ENCODE assay signal across 34 cellular contexts in the genomic region with DNA sequence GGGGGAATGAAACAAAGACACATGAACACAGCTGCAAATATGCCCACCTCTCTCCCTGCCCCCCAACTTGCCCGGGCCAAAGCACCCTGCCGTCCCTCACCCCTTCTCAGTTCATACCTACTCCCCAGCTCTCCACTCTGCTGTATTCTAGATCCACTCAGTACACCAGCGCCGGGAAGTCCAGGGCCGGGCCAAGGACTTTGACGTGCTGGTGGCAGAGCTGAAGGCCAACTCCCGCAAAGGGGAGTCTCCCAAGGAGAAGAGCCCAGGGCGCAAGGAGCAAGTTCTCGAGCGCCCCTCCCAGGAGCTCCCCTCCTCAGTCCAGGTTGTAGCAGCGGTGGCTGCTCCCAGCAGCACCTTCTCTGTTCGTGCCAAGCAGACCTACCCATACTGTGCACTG. TPM values are rescaled to one million over a fixed set of nuclear protein-coding genes. Genes with fewer than 3 reads are reported as not detected.
"Had no signal": no experiment of that assay in that cellular context is flagged by ENCODE, and none has a peak within 500 bp of the region (broad histone marks: within the 10 kb centered on the region; RNA-seq: fewer than 3 reads in every experiment).

No MANE protein-coding gene starts in this region.

- H3K27ac Mint-ChIP-seq: activated CD4-positive, alpha-beta memory T cell treated with anti-CD3 and anti-CD28 coated beads, Interleukin-2, amount 10 ng/mL, durations not matched to agents 7 days and 5 days; activated CD4-positive, alpha-beta T cell treated with anti-CD3 and anti-CD28 coated beads, Interleukin-2, amount 10 ng/mL, durations not matched to agents 7 days and 5 days; activated naive CD8-positive, alpha-beta T cell treated with anti-CD3 and anti-CD28 coated beads for 36 hours; activated naive CD8-positive, alpha-beta T cell treated with anti-CD3 and anti-CD28 coated beads, Interleukin-2, amount 50 U/mL, for 24 hours; activated T-cell treated with anti-CD3 and anti-CD28 coated beads, Interleukin-2, amount 50 U/mL, for 24 hours; activated T-cell treated with anti-CD3 and anti-CD28 coated beads, Interleukin-2, amount 50 U/mL, for 72 hours; endodermal cell had no signal

- H3K27ac ChIP-seq: ascending aorta, breast epithelium, cardiac muscle cell, colonic mucosa, esophagus muscularis mucosa, foreskin keratinocyte, heart right ventricle had no signal

- H3K9me3 Mint-ChIP-seq: activated CD4-positive, alpha-beta memory T cell treated with anti-CD3 and anti-CD28 coated beads, Interleukin-2, amount 10 ng/mL, durations not matched to agents 7 days and 5 days; activated CD4-positive, alpha-beta T cell treated with anti-CD3 and anti-CD28 coated beads, Interleukin-2, amount 10 ng/mL, durations not matched to agents 7 days and 5 days; activated naive CD8-positive, alpha-beta T cell treated with anti-CD3 and anti-CD28 coated beads for 36 hours; activated naive CD8-positive, alpha-beta T cell treated with anti-CD3 and anti-CD28 coated beads, Interleukin-2, amount 50 U/mL, for 24 hours; activated T-cell treated with anti-CD3 and anti-CD28 coated beads, Interleukin-2, amount 50 U/mL, for 24 hours; activated T-cell treated with anti-CD3 and anti-CD28 coated beads, Interleukin-2, amount 50 U/mL, for 72 hours; brain; endodermal cell; WTC11 had no signal

- H3K36me3 ChIP-seq: ascending aorta, colonic mucosa had no signal

- H3K27me3 ChIP-seq: ascending aorta, breast epithelium, cardiac muscle cell, colonic mucosa, esophagus muscularis mucosa, foreskin keratinocyte, gastrocnemius medialis, heart right ventricle had no signal

- H3K4me1 ChIP-seq: foreskin keratinocyte had no signal

- H3K4me3 Mint-ChIP-seq: activated CD4-positive, alpha-beta memory T cell treated with anti-CD3 and anti-CD28 coated beads, Interleukin-2, amount 10 ng/mL, durations not matched to agents 7 days and 5 days; activated CD4-positive, alpha-beta T cell treated with anti-CD3 and anti-CD28 coated beads, Interleukin-2, amount 10 ng/mL, durations not matched to agents 7 days and 5 days; activated naive CD8-positive, alpha-beta T cell treated with anti-CD3 and anti-CD28 coated beads for 36 hours; activated naive CD8-positive, alpha-beta T cell treated with anti-CD3 and anti-CD28 coated beads, Interleukin-2, amount 50 U/mL, for 24 hours; activated T-cell treated with anti-CD3 and anti-CD28 coated beads, Interleukin-2, amount 50 U/mL, for 24 hours; activated T-cell treated with anti-CD3 and anti-CD28 coated beads, Interleukin-2, amount 50 U/mL, for 72 hours; brain; endodermal cell; WTC11 had no signal

- ATAC-seq: activated naive CD8-positive, alpha-beta T cell treated with anti-CD3 and anti-CD28 coated beads, Interleukin-2, amount 50 U/mL, for 24 hours; activated T-cell treated with anti-CD3 and anti-CD28 coated beads, Interleukin-2, amount 50 U/mL, for 72 hours; foreskin keratinocyte; gastrocnemius medialis; heart right ventricle had no signal

- H3K9me3 ChIP-seq: ascending aorta, breast epithelium, colonic mucosa, esophagus muscularis mucosa, gastrocnemius medialis, heart right ventricle had no signal

- H3K4me3 ChIP-seq: ascending aorta, breast epithelium, cardiac muscle cell, colonic mucosa, esophagus muscularis mucosa, gastrocnemius medialis, heart right ventricle had no signal

- DNase-seq: activated CD4-positive, alpha-beta memory T cell treated with anti-CD3 and anti-CD28 coated beads, Interleukin-2, amount 10 ng/mL, durations not matched to agents 7 days and 5 days; activated CD4-positive, alpha-beta T cell treated with anti-CD3 and anti-CD28 coated beads for 1 hour; activated CD4-positive, alpha-beta T cell treated with anti-CD3 and anti-CD28 coated beads for 4 hours; activated CD4-positive, alpha-beta T cell treated with anti-CD3 and anti-CD28 coated beads, Interleukin-2, amount 10 ng/mL, durations not matched to agents 7 days and 5 days; activated CD4-positive, alpha-beta T cell treated with anti-CD3 and anti-CD28 coated beads, Interleukin-2, amount 50 U/mL, for 4 hours; activated CD8-positive, alpha-beta memory T cell treated with anti-CD3 and anti-CD28 coated beads, Interleukin-2, amount 50 U/mL, for 48 hours; activated effector memory CD4-positive, alpha-beta T cell treated with Interleukin-2 at 50 U/mL for 16 hours; activated gamma-delta T cell treated with Interleukin-2 at 50 U/mL for 16 hours; activated naive CD4-positive, alpha-beta T cell treated with anti-CD3 and anti-CD28 coated beads, Interleukin-2, amount 50 U/mL, for 16 hours; activated naive CD4-positive, alpha-beta T cell treated with Interleukin-2 at 50 U/mL for 16 hours; activated naive CD8-positive, alpha-beta T cell treated with anti-CD3 and anti-CD28 coated beads for 36 hours; activated naive CD8-positive, alpha-beta T cell treated with anti-CD3 and anti-CD28 coated beads, Interleukin-2, amount 50 U/mL, for 24 hours; activated T-cell treated with anti-CD3 and anti-CD28 coated beads for 4 hours; activated T-cell treated with anti-CD3 and anti-CD28 coated beads, Interleukin-2, amount 50 U/mL, for 24 hours; activated T-cell treated with anti-CD3 and anti-CD28 coated beads, Interleukin-2, amount 50 U/mL, for 72 hours; central memory CD4-positive, alpha-beta T cell; cerebellar nuclear complex; colonic mucosa; effector memory CD4-positive, alpha-beta T cell; endodermal cell; foreskin keratinocyte; gastrocnemius medialis; heart right ventricle; T-helper 1 cell; T-helper 2 cell had no signal

RNA-seq across cellular contexts. Expression of gene SYPL2, which starts 22.4 kb away (rescaled TPM):
- total RNA-seq: activated CD4-positive, alpha-beta memory T cell treated with anti-CD3 and anti-CD28 coated beads, Interleukin-2, amount 10 ng/mL, durations not matched to agents 7 days and 5 days; activated CD4-positive, alpha-beta T cell treated with anti-CD3 and anti-CD28 coated beads, Interleukin-2, amount 10 ng/mL, durations not matched to agents 7 days and 5 days; activated naive CD8-positive, alpha-beta T cell treated with anti-CD3 and anti-CD28 coated beads for 36 hours; dermis microvascular lymphatic vessel endothelial cell; foreskin keratinocyte; glomerular endothelial cell had no signal
- polyA plus RNA-seq: foreskin keratinocyte had no signal

RNA-seq across cellular contexts. Expression of gene GPR61, which starts 51.0 kb away (rescaled TPM):
- total RNA-seq: activated T-cell treated with anti-CD3 and anti-CD28 coated beads, Interleukin-2, amount 50 U/mL, for 72 hours; ascending aorta; breast epithelium; colonic mucosa; epithelial cell of proximal tubule; esophagus muscularis mucosa; gastrocnemius medialis; glomerular endothelial cell had no signal
- polyA plus RNA-seq: foreskin keratinocyte, heart right ventricle had no signal
